Comparison of ENCODE assay signal across 1 cellular context in the genomic region with DNA sequence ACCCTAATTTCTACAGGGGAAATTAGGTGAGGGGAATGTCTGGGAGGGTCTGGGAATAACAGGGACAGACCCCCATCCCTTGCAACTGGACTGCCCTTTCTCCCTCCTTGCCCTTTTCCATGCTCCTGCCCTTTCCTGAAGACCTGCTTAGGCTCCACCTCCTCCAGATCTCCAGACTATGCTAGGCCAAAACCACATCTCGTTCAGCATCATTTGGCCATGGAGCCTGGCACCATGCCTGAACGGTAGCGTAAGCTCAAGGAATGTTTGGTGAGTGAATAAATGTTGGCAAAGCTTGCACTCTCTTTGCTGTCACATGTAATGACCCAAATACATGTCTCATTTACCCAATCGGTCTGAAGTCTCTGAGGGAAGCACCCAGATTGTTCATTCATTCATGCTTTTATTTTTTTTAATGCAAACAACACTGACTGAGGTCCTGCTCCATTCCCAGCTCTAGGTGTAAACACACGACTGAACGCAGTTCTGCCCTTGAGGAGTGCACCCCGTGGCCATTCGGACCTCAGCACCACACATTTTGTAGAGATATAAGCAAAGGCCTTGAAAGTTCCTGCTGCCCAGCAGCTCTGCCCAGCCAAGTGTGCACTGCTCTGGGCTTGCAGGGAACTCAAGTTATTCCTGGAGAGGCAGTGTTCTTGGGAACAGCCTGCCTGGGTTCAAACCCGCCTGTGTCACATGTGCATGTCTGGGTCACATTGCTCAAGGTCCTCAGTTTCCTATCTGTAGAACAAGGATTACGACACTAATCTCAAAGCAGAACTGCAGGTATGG.
TF ChIP-seq lines count a peak whose summit lies in the region.

No MANE protein-coding gene starts in this region.

TF ChIP-seq in HEK293, 187 proteins besides CTCF, POLR2A, EP300 and RAD21 (continued from another document):
- TF ChIP-seq ZNF280D (tag by site-specific recombination; IDR thresholded peaks at IDR 0.05): no peak
- TF ChIP-seq PRDM10 (tag by site-specific recombination; IDR thresholded peaks at IDR 0.05): 0 out of 2 replicates have a peak, but pooled peaks have one; percentile 8
- no peak for TF ChIP-seq ZNF362 (tag by site-specific recombination; IDR thresholded peaks at IDR 0.05)
